Comparison of ENCODE assay signal across 16 cellular contexts in the genomic region with DNA sequence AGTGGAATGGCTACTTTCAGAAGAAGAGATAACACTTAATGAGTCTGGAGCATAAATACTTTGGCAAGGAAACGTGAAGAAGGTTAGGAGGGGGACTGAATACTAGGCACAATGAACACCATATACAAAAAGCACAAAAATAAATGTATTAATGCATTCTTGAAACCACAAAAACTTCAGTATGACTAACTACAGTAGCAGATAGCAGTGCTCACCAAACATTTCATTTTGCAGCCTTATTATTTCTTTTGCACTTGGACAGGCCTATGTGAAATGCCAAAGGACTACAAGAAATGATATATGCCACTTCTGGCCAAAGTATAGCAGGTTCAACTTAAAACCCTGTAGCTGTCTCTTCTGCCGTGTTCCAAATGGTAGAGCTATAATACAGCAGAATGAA.
"Had no signal": no experiment of that assay in that cellular context is flagged by ENCODE, and none has a peak within 500 bp of the region (broad histone marks: within the 10 kb centered on the region; RNA-seq: fewer than 3 reads in every experiment).

No MANE protein-coding gene starts in this region.

- DNase-seq: activated B cell treated with CpG ODN at 0.5 μM for 24 hours; activated CD4-positive, alpha-beta T cell treated with anti-CD3 and anti-CD28 coated beads for 4 hours; activated CD8-positive, alpha-beta memory T cell treated with anti-CD3 and anti-CD28 coated beads, Interleukin-2, amount 50 U/mL, for 48 hours; activated naive CD4-positive, alpha-beta T cell treated with Interleukin-2 at 50 U/mL for 16 hours; amygdala; body of pancreas; effector memory CD8-positive, alpha-beta T cell; esophagus squamous epithelium; heart right ventricle; kidney glomerular epithelial cell; mesendoderm; naive thymus-derived CD8-positive, alpha-beta T cell; stimulated activated CD4-positive, alpha-beta T cell treated with anti-CD3 and anti-CD28 coated beads, Interleukin-4, amount 100 ng/mL, for 1 hour; T-helper 1 cell; T-helper 9 cell had no signal

- H3K4me3 Mint-ChIP-seq: activated B cell treated with CpG ODN at 0.5 μM for 24 hours; effector memory CD8-positive, alpha-beta T cell; naive thymus-derived CD8-positive, alpha-beta T cell had no signal

- H3K9me3 Mint-ChIP-seq: activated B cell treated with CpG ODN at 0.5 μM for 24 hours; effector memory CD8-positive, alpha-beta T cell; naive thymus-derived CD8-positive, alpha-beta T cell had no signal

- H3K27ac Mint-ChIP-seq: activated B cell treated with CpG ODN at 0.5 μM for 24 hours; effector memory CD8-positive, alpha-beta T cell had no signal

- H3K27me3 Mint-ChIP-seq: activated B cell treated with CpG ODN at 0.5 μM for 24 hours; effector memory CD8-positive, alpha-beta T cell; naive thymus-derived CD8-positive, alpha-beta T cell had no signal

- ATAC-seq: body of pancreas; effector memory CD8-positive, alpha-beta T cell; heart right ventricle; naive thymus-derived CD8-positive, alpha-beta T cell; sciatic nerve had no signal
